In genomic region chr16:77594057-77594456, GRCh38 we compare ENCODE assay signal across 29 cellular contexts.
"Had no signal": no experiment of that assay in that cellular context is flagged by ENCODE, and none has a peak within 500 bp of the region (broad histone marks: within the 10 kb centered on the region; RNA-seq: fewer than 3 reads in every experiment).

No MANE protein-coding gene starts in this region.

- DNase-seq: heart right ventricle; islet precursor cell; left cardiac atrium; left ventricle myocardium superior; lower lobe of right lung; mesendoderm; midbrain; mucosa of descending colon; naive thymus-derived CD4-positive, alpha-beta T cell; psoas muscle; stimulated activated CD4-positive, alpha-beta T cell treated with anti-CD3 and anti-CD28 coated beads, Interleukin-12 subunit alpha, Interleukin-12 subunit beta, amount 100 ng/mL, for 4 hours; stimulated activated CD4-positive, alpha-beta T cell treated with anti-CD3 and anti-CD28 coated beads, Interleukin-15, amount 100 ng/mL, for 24 hours; stimulated activated CD4-positive, alpha-beta T cell treated with anti-CD3 and anti-CD28 coated beads, Interleukin-2, amount 100 ng/mL, for 24 hours; stimulated activated CD4-positive, alpha-beta T cell treated with anti-CD3 and anti-CD28 coated beads, Interleukin-4, amount 100 ng/mL, for 1 hour; stimulated activated naive B cell treated with anti-CD40 and anti-IgM and Interleukin-4, amounts not matched to agents 10 μg/mL and 1 μg/mL and 100 μg/mL, for 72 hours; stimulated activated naive CD8-positive, alpha-beta T cell treated with anti-CD3 and anti-CD28 coated beads, Interleukin-15, Interleukin-2, amounts not matched to agents 100 U/mL and 50 U/mL, for 24 hours; stomach; tibial artery; uterus had no signal

- H3K4me1 ChIP-seq: parathyroid adenoma, psoas muscle, right atrium auricular region, stomach, tibial artery, uterus had no signal

- H3K9me3 ChIP-seq: lower lobe of right lung, mucosa of descending colon, psoas muscle, right atrium auricular region, stomach, suprapubic skin, thoracic aorta, tibial artery, uterus had no signal

- H3K27ac ChIP-seq: hepatocyte, lower lobe of right lung, parathyroid adenoma, psoas muscle, right atrium auricular region, stomach, suprapubic skin, thoracic aorta, tibial artery, uterus had no signal

- H3K36me3 Mint-ChIP-seq: naive thymus-derived CD4-positive, alpha-beta T cell; natural killer cell treated with Interleukin-12 subunit alpha and Interleukin-12 subunit beta and Interleukin-15 and Interleukin-18, amount 100 ng/mL, for 72 hours; stimulated activated naive B cell treated with anti-CD40 and anti-IgM and Interleukin-4, amounts not matched to agents 10 μg/mL and 1 μg/mL and 100 μg/mL, for 72 hours; type B pancreatic cell had no signal

- H3K27ac Mint-ChIP-seq: naive thymus-derived CD4-positive, alpha-beta T cell; natural killer cell treated with Interleukin-12 subunit alpha and Interleukin-12 subunit beta and Interleukin-15 and Interleukin-18, amount 100 ng/mL, for 72 hours; stimulated activated naive B cell treated with anti-CD40 and anti-IgM and Interleukin-4, amounts not matched to agents 10 μg/mL and 1 μg/mL and 100 μg/mL, for 72 hours; type B pancreatic cell had no signal

- H3K4me3 Mint-ChIP-seq: naive thymus-derived CD4-positive, alpha-beta T cell; natural killer cell treated with Interleukin-12 subunit alpha and Interleukin-12 subunit beta and Interleukin-15 and Interleukin-18, amount 100 ng/mL, for 72 hours; stimulated activated naive B cell treated with anti-CD40 and anti-IgM and Interleukin-4, amounts not matched to agents 10 μg/mL and 1 μg/mL and 100 μg/mL, for 72 hours; type B pancreatic cell had no signal

- H3K36me3 ChIP-seq: heart right ventricle, lower lobe of right lung, right atrium auricular region, stomach, suprapubic skin, thoracic aorta, tibial artery, uterus had no signal

- H3K4me1 Mint-ChIP-seq: naive thymus-derived CD4-positive, alpha-beta T cell; stimulated activated naive B cell treated with anti-CD40 and anti-IgM and Interleukin-4, amounts not matched to agents 10 μg/mL and 1 μg/mL and 100 μg/mL, for 72 hours had no signal

- H3K9ac ChIP-seq: parathyroid adenoma had no signal

- ATAC-seq: left cardiac atrium; left lobe of liver; left ventricle myocardium superior; lower lobe of right lung; mucosa of descending colon; naive thymus-derived CD4-positive, alpha-beta T cell; natural killer cell treated with Interleukin-12 subunit alpha and Interleukin-12 subunit beta and Interleukin-15 and Interleukin-18, amount 100 ng/mL, for 72 hours; psoas muscle; sciatic nerve; stimulated activated naive B cell treated with anti-CD40 and anti-IgM and Interleukin-4, amounts not matched to agents 10 μg/mL and 1 μg/mL and 100 μg/mL, for 72 hours; stimulated activated naive CD8-positive, alpha-beta T cell treated with anti-CD3 and anti-CD28 coated beads, Interleukin-15, Interleukin-2, amounts not matched to agents 100 U/mL and 50 U/mL, for 24 hours had no signal

- H3K27me3 ChIP-seq: heart right ventricle, hepatocyte, right atrium auricular region, suprapubic skin, tibial artery, uterus had no signal

- H3K4me3 ChIP-seq: heart right ventricle, hepatocyte, lower lobe of right lung, mucosa of descending colon, psoas muscle, right atrium auricular region, skin epidermis, stomach, suprapubic skin, thoracic aorta, tibial artery, uterus had no signal

- H3K9me3 Mint-ChIP-seq: naive thymus-derived CD4-positive, alpha-beta T cell; natural killer cell treated with Interleukin-12 subunit alpha and Interleukin-12 subunit beta and Interleukin-15 and Interleukin-18, amount 100 ng/mL, for 72 hours; type B pancreatic cell had no signal
